ENCODE assay signal across 20 cellular contexts in the genomic region with DNA sequence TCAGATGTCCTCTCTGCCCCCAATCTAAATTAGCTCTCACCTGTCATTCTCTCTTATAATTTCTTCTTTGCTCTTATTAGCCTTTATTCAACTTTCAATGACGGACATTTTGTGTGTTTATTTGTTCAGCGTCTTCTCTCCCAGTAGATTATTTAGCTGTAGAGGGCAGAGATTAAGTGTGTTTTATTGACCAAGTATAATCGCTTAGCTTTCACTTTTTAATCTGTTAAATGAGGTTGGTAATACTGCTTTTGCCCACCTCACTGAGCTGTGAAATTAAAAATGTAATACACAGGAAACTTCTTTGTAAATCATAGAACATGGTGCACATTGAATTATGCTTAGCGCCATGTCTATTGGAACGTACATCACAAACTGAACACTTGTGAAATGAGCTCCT. TPM values are rescaled to one million over a fixed set of nuclear protein-coding genes. Genes with fewer than 3 reads are reported as not detected.
DNase-seq lines count a peak whose midpoint lies in the region; ATAC-seq, FAIRE-seq and TF ChIP-seq lines count a peak whose summit lies in the region.
"Had no signal": no experiment of that assay in that cellular context is flagged by ENCODE, and none has a peak within 500 bp of the region (broad histone marks: within the 10 kb centered on the region; RNA-seq: fewer than 3 reads in every experiment).

No MANE protein-coding gene starts in this region.

- no peaks in the 10 kb centered on the region for H3K9me3 ChIP-seq in DND-41 (ENCODE audit: insufficient read depth, low read length, severe bottlenecking)
- H3K9me3 ChIP-seq in K562 (replicated peaks; ENCODE audit: control insufficient read depth, insufficient read depth, low read depth, low read length), result no peaks in the 10 kb centered on the region
- H3K9me3 ChIP-seq in osteoblast (ENCODE audit: low read depth, low read length), result no peaks in the 10 kb centered on the region

- H3K4me1 ChIP-seq in DND-41 (ENCODE audit: insufficient read depth, low read length), result no peaks in the 10 kb centered on the region
- H3K4me1 ChIP-seq in K562 (replicated peaks in 1 of 2; ENCODE audit: control insufficient read depth in 2 of 2, insufficient read depth in 2 of 2, low read length in 2 of 2), result peaks cover 0 to 5% of the 10 kb centered on the region in 2 experiments; a peak in 1 of 5 replicates
- H3K4me1 ChIP-seq in osteoblast (ENCODE audit: insufficient read depth, low read length), result peaks cover 2% of the 10 kb centered on the region

- POLR2A ChIA-PET in K562 (lab: Yijun Ruan, JAX), result interaction anchor here (0.6 to 1.4 kb wide), 6 partner anchors 10 to 357 kb away, joined by 3 to 10 read pairs (median 4); no protein-coding TSS in a partner anchor

- WGBS in K562 (ENCODE audit: insufficient coverage, low coverage, missing lambda C conversion rate), result 17% methylated on average over 5 of the region's 5 CpGs

- FAIRE-seq in K562 (lab: Jason Lieb, UNC), result no peak
- FAIRE-seq: G401.6, GM12892, H1 had no signal

- no peak for ATAC-seq in DND-41 (ENCODE audit: insufficient read depth, low read depth)
- ATAC-seq in K562, result no peak
- ATAC-seq in GM21619 (IDR thresholded peaks at IDR 0.05; ENCODE audit: unreplicated experiment), result no peak
- ATAC-seq: HCT116 had no signal

- H3K9ac ChIP-seq in DND-41 (ENCODE audit: low read depth, low read length) (no peak overlapping the region), K562 (ENCODE audit: insufficient read depth in 1 of 2, low read depth in 2 of 2, low read length in 2 of 2) (no peak overlapping the region)
- H3K9ac ChIP-seq: GM23248 had no signal

- H3K4me2 ChIP-seq in DND-41 (ENCODE audit: insufficient read depth, low read length) (no peak overlapping the region), K562 (ENCODE audit: insufficient read depth, low read length) (no peak overlapping the region), osteoblast (ENCODE audit: insufficient read depth, low read length) (no peak overlapping the region)

- H3K79me2 ChIP-seq in DND-41 (ENCODE audit: insufficient read depth, low read length) (no peaks in the 10 kb centered on the region), K562 (ENCODE audit: control insufficient read depth, insufficient read depth, low read length) (no peaks in the 10 kb centered on the region), osteoblast (ENCODE audit: insufficient read depth, low read length) (no peaks in the 10 kb centered on the region)

- TF ChIP-seq RAD21 in K562 (CRISPR knock-in tag; conservative IDR thresholded peaks at IDR 0.05 in 1 of 2, IDR thresholded peaks at IDR 0.05 in 1 of 2), result no peak

- CTCF ChIA-PET in K562 (lab: Yijun Ruan, JAX; ENCODE audit: low intra/inter-chr PET ratio), result no interaction called here

- no TSS peak for BruUV-seq in K562 (replicated peaks; lab: Mats Ljungman, UMichigan)

- H2AFZ ChIP-seq in DND-41 (ENCODE audit: low read depth, low read length) (peak overlapping the region; percentile 13; the same call in 1 of the 2 replicates), K562 (ENCODE audit: low read depth, low read length) (no peak overlapping the region), osteoblast (ENCODE audit: low read length) (no peak overlapping the region)
- H2AFZ ChIP-seq: GM23248 had no signal

- DNase-seq in DND-41 (no peak), K562 (ENCODE audit: extremely low read depth in 1 of 4, low spot score in 3 of 4) (no peak), osteoblast (ENCODE audit: insufficient read length, low spot score, missing footprints) (peak; percentile 36), NCI-H2081 (lab: John Stamatoyannopoulos, UW) (no peak)
- DNase-seq: 8988T; C1 segment of cervical spinal cord; Calu3; CD4-positive, alpha-beta memory T cell; COR-L47; DMS53; DMS79 treated with DMSO at 0.1 percent for 48 hours; GM23248; H9 had no signal

- H3K27me3 ChIP-seq in DND-41 (ENCODE audit: insufficient read depth, low read length, poor library complexity) (no peaks in the 10 kb centered on the region), K562 (ENCODE audit: control insufficient read depth in 2 of 2, insufficient read depth in 2 of 2, low read length in 2 of 2) (peaks cover 20 to 35% of the 10 kb centered on the region in 2 experiments), osteoblast (ENCODE audit: insufficient read depth, low read length) (no peaks in the 10 kb centered on the region)

- intact Hi-C loops in K562 (cut with micrococcal nuclease), result no loop called here

- TF ChIP-seq CTCF in DND-41 (IDR thresholded peaks at IDR 0.05; ENCODE audit: borderline replicate concordance, extremely low read depth, low read length, poor library complexity, severe bottlenecking), result no peak
- TF ChIP-seq CTCF in K562 (IDR thresholded peaks at IDR 0.05 in 2 of 3, conservative IDR thresholded peaks at IDR 0.05 in 1 of 3; ENCODE audit: insufficient read depth in 2 of 3, low read depth in 1 of 3, low read length in 3 of 3), result no peak
- no peak for TF ChIP-seq CTCF in osteoblast (IDR thresholded peaks at IDR 0.05; ENCODE audit: extremely low read depth, low read depth, low read length)

- no peaks in the 10 kb centered on the region for H3K9me1 ChIP-seq in K562 (ENCODE audit: control insufficient read depth, insufficient read depth, low read length)

- H4K20me1 ChIP-seq in DND-41 (ENCODE audit: insufficient read depth, low read length) (no peaks in the 10 kb centered on the region), K562 (replicated peaks; ENCODE audit: control insufficient read depth, insufficient read depth, low read length) (no peaks in the 10 kb centered on the region), osteoblast (ENCODE audit: insufficient read depth, low read length) (no peaks in the 10 kb centered on the region)

- H3K27ac ChIP-seq in DND-41 (ENCODE audit: low read length) (no peak overlapping the region), K562 (ENCODE audit: extremely low read depth, low read depth, low read length) (no peak overlapping the region), osteoblast (ENCODE audit: low read depth, low read length) (no peak overlapping the region)
- H3K27ac ChIP-seq: GM23248 had no signal

- in situ Hi-C loops in K562 (cut with MboI), result no loop called here

- no peak for TF ChIP-seq EP300 in K562 (IDR thresholded peaks at IDR 0.05; ENCODE audit: low read length)

- TF ChIP-seq POLR2A in K562 (conservative IDR thresholded peaks at IDR 0.05), result no peak

- H3K4me3 ChIP-seq in DND-41 (ENCODE audit: low read depth in 1 of 2, low read length in 2 of 2) (no peak overlapping the region), K562 (no peak overlapping the region), osteoblast (ENCODE audit: insufficient read depth, low read length) (no peak overlapping the region)
- H3K4me3 ChIP-seq: GM23248 had no signal

- H3K36me3 ChIP-seq in DND-41 (ENCODE audit: insufficient read depth, low read length), result no peaks in the 10 kb centered on the region
- no peaks in the 10 kb centered on the region for H3K36me3 ChIP-seq in K562 (ENCODE audit: control insufficient read depth, insufficient read depth, low read length)
- no peaks in the 10 kb centered on the region for H3K36me3 ChIP-seq in osteoblast (ENCODE audit: insufficient read depth, low read length)

RNA-seq across cellular contexts. Expression of a gene that starts 3.5 kb away (rescaled TPM):
- total RNA-seq in K562 (2011; cell fraction: chromatin; rRNA removed; ENCODE audit: low replicate concordance), result 0.09 TPM in 1 of 2 replicates, not detected in the other
- total RNA-seq in K562 (2011; cell fraction: nucleolus; rRNA removed), result not detected in 2 replicates
- total RNA-seq in K562 (2011; cell fraction: nucleoplasm; rRNA removed), result not detected in 2 replicates
- total RNA-seq in K562 (2014; rRNA removed), result not detected in 2 replicates
- total RNA-seq in K562 (2014; rRNA removed; fragmentation: Illumina TruSeq; extraction: Trizol), result not detected in 2 replicates
- total RNA-seq in K562 (2015; rRNA removed; fragmentation: Illumina TruSeq; extraction: Trizol), result 0.11 and 0.19 TPM in 2 replicates
- total RNA-seq in K562 (2021), result 0.47 TPM in 1 of 2 replicates, not detected in the other
- 0.16 and 0.21 TPM in 2 replicates for polyA plus RNA-seq in K562 (2011; rRNA removed)
- 0.09 and 0.21 TPM in 2 replicates for polyA plus RNA-seq in K562 (2011; cell fraction: cytosol; rRNA removed)
- 0.21 TPM in 1 of 2 replicates, not detected in the other for polyA plus RNA-seq in K562 (2011; cell fraction: nucleus; rRNA removed)
- polyA plus RNA-seq in K562 (2012), result 0.29 and 0.91 TPM in 2 replicates
- 0.04 and 0.08 TPM in 2 replicates for polyA plus RNA-seq in K562 (2014; fragmentation: Illumina TruSeq; extraction: Trizol)
- under 1 TPM; 0.48 to 0.62 TPM for polyA plus RNA-seq in K562 (2014; fragmentation: Nextera tagmentation; extraction: Ambion mirVana)
- polyA plus RNA-seq in K562 (2014; rRNA removed), result 0.11 and 0.13 TPM in 2 replicates
- 0.25 TPM in 1 of 2 replicates, not detected in the other for polyA minus RNA-seq in K562 (2011; rRNA and poly(A)+ RNA removed)
- not detected in 2 replicates for polyA minus RNA-seq in K562 (2011; cell fraction: cytosol; rRNA and poly(A)+ RNA removed)
- polyA minus RNA-seq in K562 (2011; cell fraction: nucleus; rRNA and poly(A)+ RNA removed), result 0.40 TPM in 1 of 2 replicates, not detected in the other
- total RNA-seq in osteoblast, result 6.8 and 6.9 TPM in 2 replicates
- total RNA-seq: A673; Calu3; CD4-positive, alpha-beta memory T cell; GM23248; H1; H9 had no signal
- polyA plus RNA-seq: BJ, H1 had no signal

RNA-seq across cellular contexts. Expression of a gene that starts 36.9 kb away (rescaled TPM):
- total RNA-seq in K562 (2011; cell fraction: chromatin; rRNA removed; ENCODE audit: low replicate concordance), result 56.2 and 157 TPM in 2 replicates
- 30.2 and 37.0 TPM in 2 replicates for total RNA-seq in K562 (2011; cell fraction: nucleolus; rRNA removed)
- 68.5 and 112 TPM in 2 replicates for total RNA-seq in K562 (2011; cell fraction: nucleoplasm; rRNA removed)
- total RNA-seq in K562 (2014; rRNA removed) (35.0 TPM in 2 replicates), K562 (2014; rRNA removed; fragmentation: Illumina TruSeq; extraction: Trizol) (39.1 and 39.6 TPM in 2 replicates), K562 (2015; rRNA removed; fragmentation: Illumina TruSeq; extraction: Trizol) (17.2 and 21.8 TPM in 2 replicates), K562 (2021) (21.7 and 22.2 TPM in 2 replicates), osteoblast (49.6 and 49.8 TPM in 2 replicates)
- polyA plus RNA-seq in K562 (2011; rRNA removed) (58.4 and 67.9 TPM in 2 replicates), K562 (2014; fragmentation: Illumina TruSeq; extraction: Trizol) (30.2 and 30.8 TPM in 2 replicates), K562 (2014; fragmentation: Nextera tagmentation; extraction: Ambion mirVana) (10 to 100 TPM; 18.9 to 21.6 TPM), K562 (2014; rRNA removed) (36.9 and 41.2 TPM in 2 replicates)
- polyA plus RNA-seq in K562 (2011; cell fraction: cytosol; rRNA removed), result 7.1 and 21.4 TPM in 2 replicates
- polyA plus RNA-seq in K562 (2011; cell fraction: nucleus; rRNA removed), result 60.5 and 104 TPM in 2 replicates
- 10.0 and 20.1 TPM in 2 replicates for polyA plus RNA-seq in K562 (2012)
- 35.5 and 53.3 TPM in 2 replicates for polyA minus RNA-seq in K562 (2011; rRNA and poly(A)+ RNA removed)
- polyA minus RNA-seq in K562 (2011; cell fraction: cytosol; rRNA and poly(A)+ RNA removed), result 9.9 and 12.3 TPM in 2 replicates
- polyA minus RNA-seq in K562 (2011; cell fraction: nucleus; rRNA and poly(A)+ RNA removed), result 64.0 and 118 TPM in 2 replicates

RNA-seq across cellular contexts. Expression of a gene that starts 37.0 kb away (rescaled TPM):
- 0.56 TPM in 1 of 2 replicates, not detected in the other for total RNA-seq in K562 (2011; cell fraction: chromatin; rRNA removed; ENCODE audit: low replicate concordance)
- 0.26 and 0.50 TPM in 2 replicates for total RNA-seq in K562 (2011; cell fraction: nucleolus; rRNA removed)
- total RNA-seq in K562 (2011; cell fraction: nucleoplasm; rRNA removed), result 0.44 and 0.53 TPM in 2 replicates
- total RNA-seq in K562 (2014; rRNA removed), result 4.0 and 5.9 TPM in 2 replicates
- total RNA-seq in K562 (2014; rRNA removed; fragmentation: Illumina TruSeq; extraction: Trizol), result 5.3 and 5.8 TPM in 2 replicates
- total RNA-seq in K562 (2015; rRNA removed; fragmentation: Illumina TruSeq; extraction: Trizol), result 3.3 and 3.5 TPM in 2 replicates
- total RNA-seq in K562 (2021), result 4.0 and 4.3 TPM in 2 replicates
- 10.4 and 17.4 TPM in 2 replicates for polyA plus RNA-seq in K562 (2011; rRNA removed)
- 5.7 and 7.7 TPM in 2 replicates for polyA plus RNA-seq in K562 (2011; cell fraction: cytosol; rRNA removed)
- polyA plus RNA-seq in K562 (2011; cell fraction: nucleus; rRNA removed), result 3.4 and 3.8 TPM in 2 replicates
- 4.5 and 4.6 TPM in 2 replicates for polyA plus RNA-seq in K562 (2012)
- 5.1 and 5.8 TPM in 2 replicates for polyA plus RNA-seq in K562 (2014; fragmentation: Illumina TruSeq; extraction: Trizol)
- 10 to 100 TPM; 12.6 to 14.6 TPM for polyA plus RNA-seq in K562 (2014; fragmentation: Nextera tagmentation; extraction: Ambion mirVana)
- polyA plus RNA-seq in K562 (2014; rRNA removed), result 5.7 and 8.2 TPM in 2 replicates
- 1.5 and 2.5 TPM in 2 replicates for polyA minus RNA-seq in K562 (2011; rRNA and poly(A)+ RNA removed)
- polyA minus RNA-seq in K562 (2011; cell fraction: cytosol; rRNA and poly(A)+ RNA removed), result 3.7 TPM in 1 of 2 replicates, not detected in the other
- 0.40 and 0.44 TPM in 2 replicates for polyA minus RNA-seq in K562 (2011; cell fraction: nucleus; rRNA and poly(A)+ RNA removed)
- 11.6 and 17.4 TPM in 2 replicates for total RNA-seq in osteoblast
